33 cellular contexts compared by ENCODE assay signal in genomic region chr12:40068416-40068815, GRCh38.
"Had no signal": no experiment of that assay in that cellular context is flagged by ENCODE, and none has a peak within 500 bp of the region (broad histone marks: within the 10 kb centered on the region; RNA-seq: fewer than 3 reads in every experiment).

No MANE protein-coding gene starts in this region.

- H3K27ac ChIP-seq: KMS-11 had no signal

- DNase-seq: Karpas-422, Kasumi-1, MG63, MM.1S, MV-4-11, NCI-H1048, NCI-H1092, NCI-H1092 treated with DMSO at 0.1 percent for 48 hours, NCI-H1105, NCI-H1105 treated with DMSO at 0.1 percent for 48 hours, NCI-H1417, NCI-H1417 treated with DMSO at 0.1 percent for 48 hours, NCI-H1436, NCI-H1436 treated with DMSO at 0.1 percent for 48 hours, NCI-H146, NCI-H1694, NCI-H1694 treated with DMSO at 0.1 percent for 48 hours, NCI-H187, NCI-H187 treated with DMSO at 0.1 percent for 48 hours, NCI-H1930, NCI-H2029, NCI-H2029 treated with DMSO at 0.1 percent for 48 hours, NCI-H2081, NCI-H2081 treated with DMSO at 0.1 percent for 48 hours, NCI-H2107, NCI-H2171, NCI-H2171 treated with DMSO at 0.1 percent for 48 hours, NCI-H2227 treated with DMSO at 0.1 percent for 48 hours, NCI-H226, NCI-H345, NCI-H446 treated with DMSO at 0.1 percent for 48 hours, NCI-H510A had no signal

- H3K4me3 ChIP-seq: MG63 had no signal

- H3K36me3 ChIP-seq: MG63 had no signal

- H3K27me3 ChIP-seq: MG63 had no signal

- H3K9me3 ChIP-seq: MG63 had no signal
